In genomic region chr13:22332411-22332810, GRCh38 we compare ENCODE assay signal across 18 cellular contexts.
A peak's percentile ranks its signal among the peaks of the same experiment; 100 is the strongest.
DNase-seq lines count a peak whose midpoint lies in the region; ATAC-seq and TF ChIP-seq lines count a peak whose summit lies in the region.
"Had no signal": no experiment of that assay in that cellular context is flagged by ENCODE, and none has a peak within 500 bp of the region (broad histone marks: within the 10 kb centered on the region; RNA-seq: fewer than 3 reads in every experiment).

No MANE protein-coding gene starts in this region.

- no peak for TF ChIP-seq EP300 in transverse colon (IDR thresholded peaks at IDR 0.05; ENCODE audit: low read depth)

- WGBS in neuronal stem cell (ENCODE audit: extremely low coverage in 2 of 2, insufficient read length in 2 of 2, insufficient replicate concordance in 1 of 2), 2 donors, result no CpG with 5 or more reads among the region's 7 CpGs
- WGBS in transverse colon (ENCODE audit: low coverage in 1 of 2), 2 donors, result 59 to 100% methylated on average over 4 to 7 of the region's 7 CpGs

- H3K9me3 ChIP-seq in mucosa of descending colon (no peaks in the 10 kb centered on the region), neuronal stem cell (replicated peaks in 1 of 2; ENCODE audit: control insufficient read depth in 2 of 2, insufficient read depth in 1 of 2, low read depth in 1 of 2, low read length in 2 of 2) (no peaks in the 10 kb centered on the region), transverse colon (no peaks in the 10 kb centered on the region)
- H3K9me3 ChIP-seq in CD8-positive, alpha-beta T cell (ENCODE audit: low read length), result no peaks in the 10 kb centered on the region

- H3K36me3 ChIP-seq in mucosa of descending colon (ENCODE audit: low read depth), result no peaks in the 10 kb centered on the region
- H3K36me3 ChIP-seq in neuronal stem cell (replicated peaks in 1 of 2; ENCODE audit: control insufficient read depth in 2 of 2, insufficient read depth in 2 of 2, low read length in 2 of 2), result no peaks in the 10 kb centered on the region
- H3K36me3 ChIP-seq in transverse colon, result no peaks in the 10 kb centered on the region
- no peaks in the 10 kb centered on the region for H3K36me3 ChIP-seq in CD8-positive, alpha-beta T cell (ENCODE audit: insufficient read depth, low read length)
- H3K36me3 ChIP-seq: BLaER1 had no signal

- H3K4ac ChIP-seq in neuronal stem cell (ENCODE audit: low read length), result no peak overlapping the region

- POLR2A ChIA-PET in CD8-positive, alpha-beta T cell (lab: Charles Lee), result no interaction called here

- H3K9ac ChIP-seq in neuronal stem cell (ENCODE audit: low read depth, low read length, poor library complexity), result no peak overlapping the region
- H3K9ac ChIP-seq: BLaER1, GM23248 had no signal

- H2BK12ac ChIP-seq in neuronal stem cell (ENCODE audit: low read length), result no peak overlapping the region

- H3K27me3 Mint-ChIP-seq in CD8-positive, alpha-beta T cell (ENCODE audit: low read depth), result no peaks in the 10 kb centered on the region
- H3K27me3 Mint-ChIP-seq: B cell; CD4-positive, CD25-positive, alpha-beta regulatory T cell had no signal

- H3K79me1 ChIP-seq in neuronal stem cell (ENCODE audit: low read depth, low read length), result no peaks in the 10 kb centered on the region

- H3K27ac ChIP-seq in neuronal stem cell (replicated peaks; ENCODE audit: low read length) (no peak overlapping the region), transverse colon (peak overlapping the region; percentile 61 to 72 (median 69))
- no peak overlapping the region for H3K27ac ChIP-seq in CD8-positive, alpha-beta T cell (ENCODE audit: low read depth, low read length)
- H3K27ac ChIP-seq: 22Rv1, BLaER1, C4-2B, GM23248 had no signal

- no peak overlapping the region for H3K23ac ChIP-seq in neuronal stem cell (ENCODE audit: low read depth, low read length, poor library complexity)

- no peaks in the 10 kb centered on the region for H3K36me3 Mint-ChIP-seq in CD8-positive, alpha-beta T cell
- H3K36me3 Mint-ChIP-seq: CD4-positive, CD25-positive, alpha-beta regulatory T cell had no signal

- H3K9me3 Mint-ChIP-seq in CD8-positive, alpha-beta T cell, result peaks cover under 1% of the 10 kb centered on the region

- peak; percentile 34 for DNase-seq in HuH-7 (ENCODE audit: low spot score)
- peak in 1 of 3 donors; percentile 15 for DNase-seq in mucosa of descending colon
- no peak for DNase-seq in neuronal stem cell (ENCODE audit: low spot score)
- no peak for DNase-seq in transverse colon
- no peak for DNase-seq in CD8-positive, alpha-beta T cell
- no peak for DNase-seq in globus pallidus (ENCODE audit: low spot score)
- DNase-seq: Calu3; CD4-positive, CD25-positive, alpha-beta regulatory T cell; COR-L47; DND-41; GM23248; H7; HCEC 1CT had no signal

- no peak overlapping the region for H3K4me2 ChIP-seq in neuronal stem cell (ENCODE audit: insufficient read depth, low read length, poor library complexity, severe bottlenecking)
- H3K4me2 ChIP-seq: BLaER1 had no signal

- no peak for TF ChIP-seq CTCF in mucosa of descending colon (IDR thresholded peaks at IDR 0.05)
- no peak for TF ChIP-seq CTCF in transverse colon (IDR thresholded peaks at IDR 0.05)
- no peak for TF ChIP-seq CTCF in CD8-positive, alpha-beta T cell (IDR thresholded peaks at IDR 0.05)

- H3K4me3 ChIP-seq in mucosa of descending colon, result no peak overlapping the region
- no peak overlapping the region for H3K4me3 ChIP-seq in neuronal stem cell (ENCODE audit: low read length in 2 of 2)
- no peak overlapping the region for H3K4me3 ChIP-seq in transverse colon
- no peak overlapping the region for H3K4me3 ChIP-seq in CD8-positive, alpha-beta T cell (ENCODE audit: low read depth, low read length)
- H3K4me3 ChIP-seq: BLaER1, GM23248 had no signal

- H3K27me3 ChIP-seq in neuronal stem cell (ENCODE audit: control insufficient read depth in 3 of 3, insufficient read depth in 3 of 3, low read depth in 1 of 3, low read length in 3 of 3), result no peaks in the 10 kb centered on the region
- no peaks in the 10 kb centered on the region for H3K27me3 ChIP-seq in transverse colon
- H3K27me3 ChIP-seq in CD8-positive, alpha-beta T cell (ENCODE audit: insufficient read depth, low read length), result no peaks in the 10 kb centered on the region
- H3K27me3 ChIP-seq: BLaER1 had no signal

- ATAC-seq in mucosa of descending colon, result peak; percentile 99
- no peak for ATAC-seq in CD8-positive, alpha-beta T cell
- ATAC-seq in esophagus mucosa, result no peak

- no peak overlapping the region for H3K14ac ChIP-seq in neuronal stem cell (ENCODE audit: low read length)

- intact Hi-C loops in mucosa of descending colon (cut with DNase I, micrococcal nuclease) (no loop called here), transverse colon (cut with DNase I; ENCODE audit: low total_unique reads) (no loop called here)
- intact Hi-C loops in CD8-positive, alpha-beta T cell (cut with DNase I, micrococcal nuclease), result no loop called here

- no peak for TF ChIP-seq POLR2A in transverse colon (IDR thresholded peaks at IDR 0.05)

- no peak overlapping the region for H2BK15ac ChIP-seq in neuronal stem cell (ENCODE audit: low read length)

- H3K4me1 Mint-ChIP-seq in CD8-positive, alpha-beta T cell (ENCODE audit: low read depth), result no peaks in the 10 kb centered on the region
- H3K4me1 Mint-ChIP-seq: CD4-positive, CD25-positive, alpha-beta regulatory T cell had no signal

- H3K27ac Mint-ChIP-seq in CD8-positive, alpha-beta T cell, result no peak overlapping the region
- H3K27ac Mint-ChIP-seq: B cell; CD4-positive, CD25-positive, alpha-beta regulatory T cell had no signal

- H2BK120ac ChIP-seq in neuronal stem cell (ENCODE audit: low read depth, low read length), result no peak overlapping the region

- no peak overlapping the region for H3K4me3 Mint-ChIP-seq in CD8-positive, alpha-beta T cell
- H3K4me3 Mint-ChIP-seq: B cell; CD4-positive, CD25-positive, alpha-beta regulatory T cell had no signal

- CTCF ChIA-PET in CD8-positive, alpha-beta T cell (lab: Charles Lee), result no interaction called here

- in situ Hi-C loops in transverse colon (cut with MboI; ENCODE audit: low pct_ligation_motif_present in 1 of 4, low pct_unique_long_range_greater_than_20kb in 1 of 4, low sequenced_read_pairs in 3 of 4), result no loop called here

- H3K4me1 ChIP-seq in mucosa of descending colon (ENCODE audit: low read depth) (peaks cover 7% of the 10 kb centered on the region), neuronal stem cell (ENCODE audit: control insufficient read depth in 2 of 2, insufficient read depth in 1 of 2, low read depth in 1 of 2, low read length in 2 of 2) (no peaks in the 10 kb centered on the region), transverse colon (peaks cover 0 to 18% (median 4%) of the 10 kb centered on the region in 4 donors)
- no peaks in the 10 kb centered on the region for H3K4me1 ChIP-seq in CD8-positive, alpha-beta T cell (ENCODE audit: insufficient read depth, low read length)

- H2BK5ac ChIP-seq in neuronal stem cell (ENCODE audit: low read length), result no peak overlapping the region

- no peak overlapping the region for H2AK5ac ChIP-seq in neuronal stem cell (ENCODE audit: low read depth, low read length)

- no peak overlapping the region for H4K91ac ChIP-seq in neuronal stem cell (ENCODE audit: low read depth, low read length, poor library complexity)

- peak overlapping the region; percentile 29 for H2AFZ ChIP-seq in neuronal stem cell (ENCODE audit: low read length)
- H2AFZ ChIP-seq: GM23248 had no signal

- no peak overlapping the region for H3K18ac ChIP-seq in neuronal stem cell (ENCODE audit: low read length)

- H4K8ac ChIP-seq in neuronal stem cell (ENCODE audit: low read depth, low read length), result no peak overlapping the region

Comparison
In these comparisons a context has a peak if more than half of its experiments do, and no peak if none do; other contexts are left out.
1. H3K27ac ChIP-seq: peak in transverse colon (4 of 4); none in neuronal stem cell (single experiment) and CD8-positive, alpha-beta T cell (single experiment).